15 cellular contexts compared by ENCODE assay signal in the genomic region with DNA sequence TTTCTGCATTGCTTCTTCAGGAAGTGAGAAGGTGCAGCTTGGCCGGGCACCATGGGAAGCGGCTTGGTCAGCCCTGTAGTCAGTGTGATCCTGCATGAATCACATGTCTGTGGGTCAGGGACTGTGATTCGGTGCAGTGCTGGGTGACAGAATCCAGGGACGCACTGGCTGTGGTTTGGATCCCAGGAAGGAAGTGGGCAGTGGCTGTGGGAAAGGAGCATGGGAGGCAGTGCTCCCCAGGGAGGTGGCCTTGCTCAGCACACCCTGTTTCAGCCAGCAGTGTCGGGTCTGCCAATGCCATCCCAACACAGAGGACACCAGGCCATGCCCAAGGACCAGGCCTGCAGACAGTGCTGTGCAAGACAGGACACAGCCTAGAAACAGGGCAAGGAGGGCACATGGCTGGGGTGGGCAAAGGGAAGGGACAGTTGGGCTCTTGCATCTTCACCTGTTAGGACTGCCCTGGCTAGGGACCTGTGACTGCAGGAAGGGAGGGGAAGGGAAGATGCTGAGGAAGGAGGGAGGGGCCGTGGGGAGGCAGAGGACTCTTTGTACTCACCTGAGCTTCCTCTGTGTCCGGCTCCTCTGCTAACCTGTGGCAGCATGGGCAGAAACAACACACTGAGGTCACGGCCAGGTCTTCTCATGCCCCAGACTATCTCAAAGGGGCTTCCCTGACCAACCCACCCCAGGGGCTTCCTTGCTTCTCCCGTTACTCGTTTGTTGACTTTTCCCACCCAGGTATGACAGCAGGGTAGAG. TPM values are rescaled to one million over a fixed set of nuclear protein-coding genes. Genes with fewer than 3 reads are reported as not detected.
DNase-seq lines count a peak whose midpoint lies in the region; ATAC-seq lines count a peak whose summit lies in the region.
"Had no signal": no experiment of that assay in that cellular context is flagged by ENCODE, and none has a peak within 500 bp of the region (broad histone marks: within the 10 kb centered on the region; RNA-seq: fewer than 3 reads in every experiment).

No MANE protein-coding gene starts in this region.

- no peak overlapping the region for H3K27ac ChIP-seq in aorta (ENCODE audit: low read depth in 1 of 2, low read length in 2 of 2)
- H3K27ac ChIP-seq: C4-2B had no signal

- WGBS in aorta, 2 donors = 80 to 91% methylated on average over 10 of the region's 10 CpGs

- H3K4me3 ChIP-seq in aorta (ENCODE audit: low read length in 2 of 2) = no peak overlapping the region

- H3K36me3 Mint-ChIP-seq in stimulated activated naive CD8-positive, alpha-beta T cell treated with anti-CD3 and anti-CD28 coated beads, Interleukin-15, Interleukin-2, amounts not matched to agents 100 ng/mL and 50 ng/mL, for 24 hours (ENCODE audit: low read depth) = no peaks in the 10 kb centered on the region
- peaks cover 24% of the 10 kb centered on the region for H3K36me3 Mint-ChIP-seq in activated T-helper 1 cell treated with anti-CD3 and anti-CD28 coated beads, Interleukin-12 subunit alpha, Interleukin-12 subunit beta, Interleukin-2, Interleukin-4 antibody, amounts not matched to agents 30 ng/mL and 10 ng/mL and 1 ng/mL, durations not matched to agents 14 hours and 24 hours and 36 hours (ENCODE audit: low read depth)

- peak overlapping the region; percentile 82 for H3K27ac Mint-ChIP-seq in stimulated activated naive CD8-positive, alpha-beta T cell treated with anti-CD3 and anti-CD28 coated beads, Interleukin-15, Interleukin-2, amounts not matched to agents 100 ng/mL and 50 ng/mL, for 24 hours
- peak overlapping the region; percentile 61 for H3K27ac Mint-ChIP-seq in activated T-helper 1 cell treated with anti-CD3 and anti-CD28 coated beads, Interleukin-12 subunit alpha, Interleukin-12 subunit beta, Interleukin-2, Interleukin-4 antibody, amounts not matched to agents 30 ng/mL and 10 ng/mL and 1 ng/mL, durations not matched to agents 14 hours and 24 hours and 36 hours
- H3K27ac Mint-ChIP-seq: type B pancreatic cell had no signal

- peak overlapping the region; percentile 46 for H3K4me3 Mint-ChIP-seq in stimulated activated naive CD8-positive, alpha-beta T cell treated with anti-CD3 and anti-CD28 coated beads, Interleukin-15, Interleukin-2, amounts not matched to agents 100 ng/mL and 50 ng/mL, for 24 hours
- no peak overlapping the region for H3K4me3 Mint-ChIP-seq in activated T-helper 1 cell treated with anti-CD3 and anti-CD28 coated beads, Interleukin-12 subunit alpha, Interleukin-12 subunit beta, Interleukin-2, Interleukin-4 antibody, amounts not matched to agents 30 ng/mL and 10 ng/mL and 1 ng/mL, durations not matched to agents 14 hours and 24 hours and 36 hours
- H3K4me3 Mint-ChIP-seq: type B pancreatic cell had no signal

- peaks cover 45% of the 10 kb centered on the region for H3K4me1 Mint-ChIP-seq in stimulated activated naive CD8-positive, alpha-beta T cell treated with anti-CD3 and anti-CD28 coated beads, Interleukin-15, Interleukin-2, amounts not matched to agents 100 ng/mL and 50 ng/mL, for 24 hours (ENCODE audit: low read depth)
- H3K4me1 Mint-ChIP-seq in activated T-helper 1 cell treated with anti-CD3 and anti-CD28 coated beads, Interleukin-12 subunit alpha, Interleukin-12 subunit beta, Interleukin-2, Interleukin-4 antibody, amounts not matched to agents 30 ng/mL and 10 ng/mL and 1 ng/mL, durations not matched to agents 14 hours and 24 hours and 36 hours (ENCODE audit: low read depth) = peaks cover 54% of the 10 kb centered on the region

- no peaks in the 10 kb centered on the region for H3K4me1 ChIP-seq in aorta (ENCODE audit: control insufficient read depth in 1 of 2, insufficient read depth in 2 of 2, low read length in 2 of 2)

- no peaks in the 10 kb centered on the region for H3K36me3 ChIP-seq in aorta (ENCODE audit: control insufficient read depth in 1 of 2, insufficient read depth in 2 of 2, low read length in 1 of 2)

- no peaks in the 10 kb centered on the region for H3K27me3 ChIP-seq in aorta (ENCODE audit: control insufficient read depth in 1 of 2, insufficient read depth in 2 of 2, low read length in 1 of 2)

- no peak for DNase-seq in stimulated activated naive CD8-positive, alpha-beta T cell treated with anti-CD3 and anti-CD28 coated beads, Interleukin-15, Interleukin-2, amounts not matched to agents 100 U/mL and 50 U/mL, for 24 hours
- no peak for DNase-seq in activated T-helper 1 cell treated with anti-CD3 and anti-CD28 coated beads, Interleukin-12 subunit alpha, Interleukin-12 subunit beta, Interleukin-2, Interleukin-4 antibody, amounts not matched to agents 30 ng/mL and 10 ng/mL and 1 ng/mL, durations not matched to agents 14 hours and 24 hours and 36 hours (ENCODE audit: low spot score)
- peak; percentile 16 for DNase-seq in iris pigment epithelial cell (ENCODE audit: low read depth)
- peak; percentile 58 to 62 for DNase-seq in aorta
- DNase-seq in iPS-NIHi7 (ENCODE audit: extremely low spot score) = no peak
- DNase-seq in NCI-H446 treated with DMSO at 0.1 percent for 48 hours (lab: John Stamatoyannopoulos, UW) = no peak
- DNase-seq: H7, mesendoderm, NCI-H2081, T-helper 9 cell had no signal

- ATAC-seq in stimulated activated naive CD8-positive, alpha-beta T cell treated with anti-CD3 and anti-CD28 coated beads, Interleukin-15, Interleukin-2, amounts not matched to agents 100 U/mL and 50 U/mL, for 24 hours = no peak
- ATAC-seq in aorta (ENCODE audit: low FRiP score) (no peak), HG03439 (IDR thresholded peaks at IDR 0.05; ENCODE audit: unreplicated experiment) (no peak)

- no peaks in the 10 kb centered on the region for H3K9me3 ChIP-seq in aorta (ENCODE audit: control insufficient read depth, low read length)

- H3K9me3 Mint-ChIP-seq in stimulated activated naive CD8-positive, alpha-beta T cell treated with anti-CD3 and anti-CD28 coated beads, Interleukin-15, Interleukin-2, amounts not matched to agents 100 ng/mL and 50 ng/mL, for 24 hours = no peaks in the 10 kb centered on the region
- H3K9me3 Mint-ChIP-seq in activated T-helper 1 cell treated with anti-CD3 and anti-CD28 coated beads, Interleukin-12 subunit alpha, Interleukin-12 subunit beta, Interleukin-2, Interleukin-4 antibody, amounts not matched to agents 30 ng/mL and 10 ng/mL and 1 ng/mL, durations not matched to agents 14 hours and 24 hours and 36 hours = no peaks in the 10 kb centered on the region
- H3K9me3 Mint-ChIP-seq: IgD-negative memory B cell, type B pancreatic cell had no signal

- no peaks in the 10 kb centered on the region for H3K27me3 Mint-ChIP-seq in stimulated activated naive CD8-positive, alpha-beta T cell treated with anti-CD3 and anti-CD28 coated beads, Interleukin-15, Interleukin-2, amounts not matched to agents 100 ng/mL and 50 ng/mL, for 24 hours
- H3K27me3 Mint-ChIP-seq in activated T-helper 1 cell treated with anti-CD3 and anti-CD28 coated beads, Interleukin-12 subunit alpha, Interleukin-12 subunit beta, Interleukin-2, Interleukin-4 antibody, amounts not matched to agents 30 ng/mL and 10 ng/mL and 1 ng/mL, durations not matched to agents 14 hours and 24 hours and 36 hours (ENCODE audit: insufficient read depth) = no peaks in the 10 kb centered on the region
- H3K27me3 Mint-ChIP-seq: IgD-negative memory B cell had no signal

- intact Hi-C loops in activated T-helper 1 cell treated with anti-CD3 and anti-CD28 coated beads, Interleukin-12 subunit alpha, Interleukin-12 subunit beta, Interleukin-2, Interleukin-4 antibody, amounts not matched to agents 30 ng/mL and 10 ng/mL and 1 ng/mL, durations not matched to agents 14 hours and 24 hours and 36 hours (cut with micrococcal nuclease) = no loop called here
- intact Hi-C loops in aorta (cut with DNase I) = loop anchor here in 1 of 2 donors (5.0 to 10.0 kb wide), 2 partner anchors 102 to 146 kb away; no protein-coding TSS in a partner anchor

RNA-seq across cellular contexts. Expression of a gene that starts 37.2 kb away (rescaled TPM):
- total RNA-seq in activated T-helper 1 cell treated with anti-CD3 and anti-CD28 coated beads, Interleukin-12 subunit alpha, Interleukin-12 subunit beta, Interleukin-2, Interleukin-4 antibody, amounts not matched to agents 30 ng/mL and 10 ng/mL and 1 ng/mL, durations not matched to agents 14 hours and 24 hours and 36 hours = 101 and 105 TPM in 2 replicates
- 10 to 100 TPM; 32.5 to 48.2 TPM for total RNA-seq in aorta
- polyA plus RNA-seq in aorta = 10 to 100 TPM in 1 of 2 donors, 1 to 10 TPM in 1; 9.4 to 11.6 TPM

Comparison
In these comparisons a context has a peak if more than half of its experiments do, and no peak if none do; other contexts are left out.
1. DNase-seq: peak in iris pigment epithelial cell (single experiment) and aorta (2 of 2); none in stimulated activated naive CD8-positive, alpha-beta T cell treated with anti-CD3 and anti-CD28 coated beads, Interleukin-15, Interleukin-2, amounts not matched to agents 100 U/mL and 50 U/mL, for 24 hours (single experiment), activated T-helper 1 cell treated with anti-CD3 and anti-CD28 coated beads, Interleukin-12 subunit alpha, Interleukin-12 subunit beta, Interleukin-2, Interleukin-4 antibody, amounts not matched to agents 30 ng/mL and 10 ng/mL and 1 ng/mL, durations not matched to agents 14 hours and 24 hours and 36 hours (single experiment), iPS-NIHi7 (single experiment) and NCI-H446 treated with DMSO at 0.1 percent for 48 hours (single experiment).